6 cellular contexts compared by ENCODE assay signal in genomic region chr6:69787436-69787835, GRCh38. TPM values are rescaled to one million over a fixed set of nuclear protein-coding genes. Genes with fewer than 3 reads are reported as not detected.
DNase-seq lines count a peak whose midpoint lies in the region; ATAC-seq, FAIRE-seq and TF ChIP-seq lines count a peak whose summit lies in the region.
"Not testable (repeated sequence)": the region's sequence is repeated elsewhere in the genome, so short reads cannot be mapped to it uniquely, and the experiment has no call there.

No MANE protein-coding gene starts in this region.

- RAD21 ChIA-PET in GM12878 (lab: Charles Lee; ENCODE audit: unreplicated experiment) = not testable (repeated sequence)

- in situ Hi-C loops in GM12878 (cut with MboI) = not testable (repeated sequence)

- intact Hi-C loops in GM12878 (cut with micrococcal nuclease; ENCODE audit: unreplicated experiment) = not testable (repeated sequence)

- peaks cover 44% of the 10 kb centered on the region for H3K36me3 Mint-ChIP-seq in activated T-cell treated with anti-CD3 and anti-CD28 coated beads, Interleukin-2, amount 50 U/mL, for 24 hours (ENCODE audit: low read depth)
- peaks cover 30% of the 10 kb centered on the region for H3K36me3 Mint-ChIP-seq in activated naive CD8-positive, alpha-beta T cell treated with anti-CD3 and anti-CD28 coated beads, Interleukin-2, amount 50 U/mL, for 24 hours (ENCODE audit: low read depth)
- peaks cover 16% of the 10 kb centered on the region for H3K36me3 Mint-ChIP-seq in memory B cell

- not testable (repeated sequence) for H3K9me2 ChIP-seq in Loucy (replicated peaks; ENCODE audit: low read depth, low read length)

- not testable (repeated sequence) for H3F3A ChIP-seq in Loucy (ENCODE audit: low read depth)

- peak; percentile 60 for FAIRE-seq in A204.1 (lab: Jason Lieb, UNC)
- not testable (repeated sequence) for FAIRE-seq in GM12878 (lab: Jason Lieb, UNC)

- H3K9me3 Mint-ChIP-seq in activated T-cell treated with anti-CD3 and anti-CD28 coated beads, Interleukin-2, amount 50 U/mL, for 24 hours; activated naive CD8-positive, alpha-beta T cell treated with anti-CD3 and anti-CD28 coated beads, Interleukin-2, amount 50 U/mL, for 24 hours; memory B cell: not testable (repeated sequence)

- 89% methylated on average over 5 of the region's 5 CpGs for WGBS in GM12878 (ENCODE audit: insufficient coverage, insufficient replicate concordance, low lambda C conversion rate, missing lambda C conversion rate)

- ATAC-seq in activated naive CD8-positive, alpha-beta T cell treated with anti-CD3 and anti-CD28 coated beads, Interleukin-2, amount 50 U/mL, for 24 hours; GM12878; memory B cell (ENCODE audit: low read depth): not testable (repeated sequence)

- TF ChIP-seq EP300 in GM12878 (IDR thresholded peaks at IDR 0.05; ENCODE audit: borderline replicate concordance in 1 of 2, control insufficient read depth in 1 of 2, low read depth in 2 of 2, low read length in 2 of 2) = not testable (repeated sequence)

- not testable (repeated sequence) for H3K4me3 ChIP-seq in Loucy (ENCODE audit: low read length, poor library complexity, severe bottlenecking); GM12878

- H3K9ac ChIP-seq in Loucy (ENCODE audit: low read depth, low read length, poor library complexity, severe bottlenecking); GM12878 (ENCODE audit: control insufficient read depth, insufficient read depth, low read length): not testable (repeated sequence)

- H3K4me1 ChIP-seq in Loucy (ENCODE audit: insufficient read depth, low read length, poor library complexity, severe bottlenecking) (peaks cover 18% of the 10 kb centered on the region), GM12878 (ENCODE audit: control insufficient read depth, insufficient read depth, low read length) (peaks cover 25% of the 10 kb centered on the region)

- TF ChIP-seq POLR2A in GM12878 (IDR thresholded peaks at IDR 0.05; ENCODE audit: low read depth, low read length) = not testable (repeated sequence)

- not testable (repeated sequence) for H3K27me3 ChIP-seq in Loucy (ENCODE audit: insufficient read depth, low read length, poor library complexity, severe bottlenecking); GM12878 (replicated peaks in 1 of 2; ENCODE audit: control insufficient read depth in 2 of 2, insufficient read depth in 2 of 2, low read length in 1 of 2)

- H3K27me3 Mint-ChIP-seq in activated T-cell treated with anti-CD3 and anti-CD28 coated beads, Interleukin-2, amount 50 U/mL, for 24 hours; activated naive CD8-positive, alpha-beta T cell treated with anti-CD3 and anti-CD28 coated beads, Interleukin-2, amount 50 U/mL, for 24 hours; memory B cell: not testable (repeated sequence)

- H2AFZ ChIP-seq in Loucy (ENCODE audit: low read length); GM12878 (ENCODE audit: control insufficient read depth, low read depth, low read length): not testable (repeated sequence)

- not testable (repeated sequence) for H3K79me2 ChIP-seq in Loucy (ENCODE audit: insufficient read depth, low read length)
- peaks cover 45% of the 10 kb centered on the region for H3K79me2 ChIP-seq in GM12878 (ENCODE audit: control insufficient read depth, insufficient read depth, low read length)

- not testable (repeated sequence) for H3K4me3 Mint-ChIP-seq in activated T-cell treated with anti-CD3 and anti-CD28 coated beads, Interleukin-2, amount 50 U/mL, for 24 hours; activated naive CD8-positive, alpha-beta T cell treated with anti-CD3 and anti-CD28 coated beads, Interleukin-2, amount 50 U/mL, for 24 hours
- peak overlapping the region; percentile 6 for H3K4me3 Mint-ChIP-seq in memory B cell

- H3K4me1 Mint-ChIP-seq in activated T-cell treated with anti-CD3 and anti-CD28 coated beads, Interleukin-2, amount 50 U/mL, for 24 hours (ENCODE audit: low read depth) = peaks cover 65% of the 10 kb centered on the region
- H3K4me1 Mint-ChIP-seq in activated naive CD8-positive, alpha-beta T cell treated with anti-CD3 and anti-CD28 coated beads, Interleukin-2, amount 50 U/mL, for 24 hours = peaks cover 60% of the 10 kb centered on the region
- H3K4me1 Mint-ChIP-seq in memory B cell = peaks cover 46% of the 10 kb centered on the region

- not testable (repeated sequence) for H3K36me3 ChIP-seq in Loucy (ENCODE audit: insufficient read depth, low read length); GM12878 (ENCODE audit: control insufficient read depth in 2 of 2, insufficient read depth in 2 of 2, low read length in 1 of 2)

- not testable (repeated sequence) for DNase-seq in activated T-cell treated with anti-CD3 and anti-CD28 coated beads, Interleukin-2, amount 50 U/mL, for 24 hours; activated naive CD8-positive, alpha-beta T cell treated with anti-CD3 and anti-CD28 coated beads, Interleukin-2, amount 50 U/mL, for 24 hours; GM12878 (ENCODE audit: low read depth, low spot score); memory B cell (ENCODE audit: low spot score in 2 of 2)

- not testable (repeated sequence) for H4K20me1 ChIP-seq in Loucy (ENCODE audit: insufficient read depth, low read length, poor library complexity, severe bottlenecking); GM12878 (ENCODE audit: control insufficient read depth, insufficient read depth)

- TF ChIP-seq RAD21 in GM12878 (IDR thresholded peaks at IDR 0.05; ENCODE audit: insufficient read depth, low read depth, low read length) = not testable (repeated sequence)

- CTCF ChIA-PET in GM12878 (lab: Yijun Ruan, JAX) = interaction anchor here (1.8 kb wide), 1 partner anchor 9 kb away, joined by 8 read pairs; the partner anchor contains the start of gene LMBRD1

- peak overlapping the region; percentile 60 for H3K27ac Mint-ChIP-seq in activated T-cell treated with anti-CD3 and anti-CD28 coated beads, Interleukin-2, amount 50 U/mL, for 24 hours
- peak overlapping the region; percentile 41 for H3K27ac Mint-ChIP-seq in activated naive CD8-positive, alpha-beta T cell treated with anti-CD3 and anti-CD28 coated beads, Interleukin-2, amount 50 U/mL, for 24 hours
- not testable (repeated sequence) for H3K27ac Mint-ChIP-seq in memory B cell

- not testable (repeated sequence) for BruUV-seq in GM12878 (replicated peaks; lab: Mats Ljungman, UMichigan)

- POLR2A ChIA-PET in GM12878 (lab: Charles Lee) = not testable (repeated sequence)

- H3K9me3 ChIP-seq in Loucy (ENCODE audit: insufficient read depth, low read depth, low read length); GM12878 (replicated peaks; ENCODE audit: control insufficient read depth, insufficient read depth, low read length): not testable (repeated sequence)

- TF ChIP-seq CTCF in Loucy (conservative IDR thresholded peaks at IDR 0.05; ENCODE audit: low read length); GM12878 (IDR thresholded peaks at IDR 0.05 in 2 of 3, conservative IDR thresholded peaks at IDR 0.05 in 1 of 3; ENCODE audit: control insufficient read depth in 2 of 3, extremely low read depth in 1 of 3, insufficient read depth in 1 of 3, low read depth in 3 of 3, low read length in 3 of 3): not testable (repeated sequence)

- peak overlapping the region; percentile 3 for H3K4me2 ChIP-seq in Loucy (ENCODE audit: low read depth, low read length, poor library complexity, severe bottlenecking)
- H3K4me2 ChIP-seq in GM12878 (ENCODE audit: control insufficient read depth, insufficient read depth) = not testable (repeated sequence)

- H3K27ac ChIP-seq in GM12878 (ENCODE audit: control insufficient read depth, insufficient read depth) = not testable (repeated sequence)

- SMC1A ChIA-PET in GM12878 (lab: Charles Lee; ENCODE audit: uncharacterized antibody, unreplicated experiment) = not testable (repeated sequence)

TF ChIP-seq in GM12878, 131 proteins besides CTCF, POLR2A, EP300 and RAD21:
- peak; percentile 94 for TF ChIP-seq MLLT1 (IDR thresholded peaks at IDR 0.05)

RNA-seq across cellular contexts. Expression of gene LMBRD1, which starts 9.4 kb away (rescaled TPM):
- total RNA-seq in GM12878 (2013; cell fraction: nucleolus; rRNA removed) = 60.3 and 67.1 TPM in 2 replicates
- total RNA-seq in GM12878 (2014; rRNA removed) = 23.6 and 27.9 TPM in 2 replicates
- total RNA-seq in GM12878 (2014; rRNA removed; fragmentation: Illumina TruSeq; extraction: Trizol) = 28.8 and 30.0 TPM in 2 replicates
- 20.0 and 21.5 TPM in 2 replicates for total RNA-seq in GM12878 (2021)
- polyA plus RNA-seq in GM12878 (2011; ENCODE audit: low read depth) = 12.0 TPM
- 57.0 and 102 TPM in 2 replicates for polyA plus RNA-seq in GM12878 (2011; rRNA removed)
- polyA plus RNA-seq in GM12878 (2011; cell fraction: cytosol; rRNA removed) = 11.9 and 16.8 TPM in 2 replicates
- polyA plus RNA-seq in GM12878 (2011; cell fraction: nucleus; rRNA removed) = 33.6 and 36.1 TPM in 2 replicates
- 24.3 and 26.5 TPM in 2 replicates for polyA plus RNA-seq in GM12878 (2012)
- 23.6 and 33.6 TPM in 2 replicates for polyA plus RNA-seq in GM12878 (2014; fragmentation: Illumina TruSeq; extraction: Trizol)
- 10 to 100 TPM; 43.2 to 82.1 TPM for polyA plus RNA-seq in GM12878 (2014; fragmentation: Nextera tagmentation; extraction: Ambion mirVana)
- 17.6 and 21.8 TPM in 2 replicates for polyA plus RNA-seq in GM12878 (2014; rRNA removed)
- 10 to 100 TPM; 25.6 to 31.0 TPM for polyA plus RNA-seq in GM12878 (2016; fragmentation: Nextera tagmentation; extraction: Ambion mirVana)
- 22.7 and 27.2 TPM in 2 replicates for polyA minus RNA-seq in GM12878 (2011; rRNA and poly(A)+ RNA removed)
- 11.6 and 12.0 TPM in 2 replicates for polyA minus RNA-seq in GM12878 (2011; cell fraction: cytosol; rRNA and poly(A)+ RNA removed)
- 45.0 and 70.7 TPM in 2 replicates for polyA minus RNA-seq in GM12878 (2011; cell fraction: nucleus; rRNA and poly(A)+ RNA removed)
